In genomic region chr22:22061085-22062077, GRCh38 we compare ENCODE assay signal across 8 cellular contexts.
DNase-seq lines count a peak whose midpoint lies in the region; ATAC-seq and TF ChIP-seq lines count a peak whose summit lies in the region.

No MANE protein-coding gene starts in this region.

- H3K9me3 ChIP-seq in SU-DHL-6 (ENCODE audit: insufficient read depth, low read length) (no peaks in the 10 kb centered on the region), tibial nerve (no peaks in the 10 kb centered on the region)

- no peaks in the 10 kb centered on the region for H4K20me1 ChIP-seq in SU-DHL-6 (ENCODE audit: low read depth, low read length)

- TF ChIP-seq EP300 in tibial nerve (IDR thresholded peaks at IDR 0.05): peak in 1 of 2 donors; percentile 78

- 0 out of 2 replicates have a peak, but pooled peaks cover 3% of the 10 kb centered on the region for H3F3A ChIP-seq in SU-DHL-6 (ENCODE audit: insufficient read depth)

- peak overlapping the region; percentile 100 for H2AFZ ChIP-seq in SU-DHL-6 (ENCODE audit: low read depth, low read length, severe bottlenecking)

- H3K36me3 ChIP-seq in SU-DHL-6 (ENCODE audit: low read length): no peaks in the 10 kb centered on the region
- H3K36me3 ChIP-seq in tibial nerve: no peaks in the 10 kb centered on the region

- peak overlapping the region; percentile 39 for H3K9ac ChIP-seq in SU-DHL-6 (ENCODE audit: low read length)

- peaks cover 0 to 25% (median 16%) of the 10 kb centered on the region in 4 donors for H3K4me1 ChIP-seq in tibial nerve

- H3K9me2 ChIP-seq in SU-DHL-6 (replicated peaks; ENCODE audit: insufficient read depth, low read length): no peaks in the 10 kb centered on the region

- H3K4me3 ChIP-seq in SU-DHL-6 (ENCODE audit: insufficient read depth, low read length, poor library complexity, severe bottlenecking) (no peak overlapping the region), tibial nerve (no peak overlapping the region)

- 16 to 20% methylated on average over 10 to 11 of the region's 11 CpGs for WGBS in tibial nerve, 2 donors

- peak overlapping the region; percentile 40 for H3K4me2 ChIP-seq in SU-DHL-6 (ENCODE audit: low read depth, low read length, poor library complexity, severe bottlenecking)

- TF ChIP-seq POLR2A in tibial nerve (IDR thresholded peaks at IDR 0.05): no peak

- peak overlapping the region; percentile 43 for H3K27ac ChIP-seq in SU-DHL-6 (ENCODE audit: low read depth, low read length)
- H3K27ac ChIP-seq in tibial nerve: peak overlapping the region in 3 of 4 donors; percentile 51 to 91 (median 84)

- H3K79me2 ChIP-seq in SU-DHL-6 (ENCODE audit: insufficient read depth, low read length): no peaks in the 10 kb centered on the region

- DNase-seq in DMS153 (lab: John Stamatoyannopoulos, UW): peak; percentile 26
- no peak for DNase-seq in DMS153 treated with DMSO at 0.1 percent for 48 hours (lab: John Stamatoyannopoulos, UW; ENCODE audit: unreplicated experiment)
- DNase-seq in hepatic stellate cell (ENCODE audit: low spot score): peak; percentile 60
- DNase-seq in tibial nerve (ENCODE audit: low spot score in 2 of 2): peak in 1 of 2 donors; percentile 82

- TF ChIP-seq CTCF in SU-DHL-6 (IDR thresholded peaks at IDR 0.05; ENCODE audit: insufficient read depth, low read length, poor library complexity, severe bottlenecking) (no peak), tibial nerve (IDR thresholded peaks at IDR 0.05) (peak; percentile 10 to 57 (median 49))

- ATAC-seq in HG02610 (IDR thresholded peaks at IDR 0.05; ENCODE audit: unreplicated experiment) (no peak), GM19467 (IDR thresholded peaks at IDR 0.05; ENCODE audit: unreplicated experiment) (no peak), GM18907 (IDR thresholded peaks at IDR 0.05; ENCODE audit: unreplicated experiment) (no peak)

- H3K27me3 ChIP-seq in SU-DHL-6 (ENCODE audit: low read length) (no peaks in the 10 kb centered on the region), tibial nerve (no peaks in the 10 kb centered on the region)
